Comparison of ENCODE assay signal across 12 cellular contexts in the genomic region with DNA sequence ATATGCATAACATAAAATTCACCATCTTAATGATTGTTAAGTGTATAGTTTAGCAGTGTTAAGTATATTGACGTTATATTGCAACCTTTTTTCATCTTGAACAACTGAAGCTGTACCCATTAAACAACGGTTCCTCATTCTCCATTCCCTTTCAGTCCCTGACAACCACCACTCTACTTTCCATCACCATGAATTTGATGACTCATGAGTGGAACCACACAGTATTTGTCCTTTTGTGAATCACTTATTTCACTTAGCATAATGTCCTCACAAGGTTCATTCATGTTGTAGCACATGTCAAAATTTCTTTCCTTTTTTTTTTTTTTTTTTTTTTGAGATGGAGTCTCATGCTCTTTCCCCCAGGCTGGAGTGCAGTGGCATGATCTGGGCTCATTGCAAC. TPM values are rescaled to one million over a fixed set of nuclear protein-coding genes. Genes with fewer than 3 reads are reported as not detected.
DNase-seq lines count a peak whose midpoint lies in the region; ATAC-seq, FAIRE-seq and TF ChIP-seq lines count a peak whose summit lies in the region.
"Had no signal": no experiment of that assay in that cellular context is flagged by ENCODE, and none has a peak within 500 bp of the region (broad histone marks: within the 10 kb centered on the region; RNA-seq: fewer than 3 reads in every experiment).

No MANE protein-coding gene starts in this region.

- no peaks in the 10 kb centered on the region for H3K36me3 Mint-ChIP-seq in activated T-cell treated with anti-CD3 and anti-CD28 coated beads, Interleukin-2, amount 50 U/mL, for 72 hours (ENCODE audit: insufficient read depth in 2 of 2)

- no peaks in the 10 kb centered on the region for H3K9me3 Mint-ChIP-seq in activated T-cell treated with anti-CD3 and anti-CD28 coated beads, Interleukin-2, amount 50 U/mL, for 72 hours
- H3K9me3 Mint-ChIP-seq: activated naive CD4-positive, alpha-beta T cell treated with anti-CD3 and anti-CD28 coated beads for 36 hours had no signal

- H3K4me1 Mint-ChIP-seq in activated T-cell treated with anti-CD3 and anti-CD28 coated beads, Interleukin-2, amount 50 U/mL, for 72 hours (ENCODE audit: low read depth), result peaks cover 47% of the 10 kb centered on the region

- no peak for TF ChIP-seq CTCF in epithelial cell of esophagus (IDR thresholded peaks at IDR 0.05; ENCODE audit: insufficient read depth, low read depth, low read length, missing control alignments)

- no peak for DNase-seq in activated T-cell treated with anti-CD3 and anti-CD28 coated beads, Interleukin-2, amount 50 U/mL, for 72 hours
- DNase-seq in activated T-cell treated with anti-CD3 and anti-CD28 coated beads, Interleukin-2, amount 50 U/mL, for 48 hours, result no peak
- peak; percentile 91 for DNase-seq in RCC 7860 (ENCODE audit: low spot score)
- DNase-seq in epithelial cell of esophagus (ENCODE audit: low read depth), result peak; percentile 79
- DNase-seq in stimulated activated naive CD8-positive, alpha-beta T cell treated with anti-CD3 and anti-CD28 coated beads, Interleukin-15, Interleukin-2, amounts not matched to agents 100 U/mL and 50 U/mL, for 24 hours, result no peak
- no peak for DNase-seq in Right ventricle myocardium superior
- DNase-seq in OCI-M2 (lab: John Stamatoyannopoulos, UW; ENCODE audit: unreplicated experiment), result no peak
- DNase-seq: activated naive CD4-positive, alpha-beta T cell treated with anti-CD3 and anti-CD28 coated beads for 36 hours; NCI-H1436; NCI-H82 had no signal

- intact Hi-C loops in Right ventricle myocardium superior (cut with DNase I), result no loop called here

- ATAC-seq in activated T-cell treated with anti-CD3 and anti-CD28 coated beads, Interleukin-2, amount 50 U/mL, for 72 hours (replicated peaks in 1 of 2), result peak; percentile 78 to 84
- peak; percentile 79 for ATAC-seq in stimulated activated naive CD8-positive, alpha-beta T cell treated with anti-CD3 and anti-CD28 coated beads, Interleukin-15, Interleukin-2, amounts not matched to agents 100 U/mL and 50 U/mL, for 24 hours
- ATAC-seq in Right ventricle myocardium superior (ENCODE audit: poor library complexity) (no peak), GM21576 (IDR thresholded peaks at IDR 0.05; ENCODE audit: unreplicated experiment) (no peak)

- no peak overlapping the region for H3K4me3 Mint-ChIP-seq in activated T-cell treated with anti-CD3 and anti-CD28 coated beads, Interleukin-2, amount 50 U/mL, for 72 hours
- H3K4me3 Mint-ChIP-seq: activated naive CD4-positive, alpha-beta T cell treated with anti-CD3 and anti-CD28 coated beads for 36 hours; B cell had no signal

- FAIRE-seq in RCC 7860 (lab: Jason Lieb, UNC), result peak; percentile 95

- no peak overlapping the region for H3K4me3 ChIP-seq in epithelial cell of esophagus (ENCODE audit: low read length)

- no peak overlapping the region for H3K27ac Mint-ChIP-seq in activated T-cell treated with anti-CD3 and anti-CD28 coated beads, Interleukin-2, amount 50 U/mL, for 72 hours
- H3K27ac Mint-ChIP-seq: activated naive CD4-positive, alpha-beta T cell treated with anti-CD3 and anti-CD28 coated beads for 36 hours; B cell had no signal

- H3K27me3 Mint-ChIP-seq in activated T-cell treated with anti-CD3 and anti-CD28 coated beads, Interleukin-2, amount 50 U/mL, for 72 hours (ENCODE audit: low read depth), result peaks cover 14% of the 10 kb centered on the region

RNA-seq across cellular contexts. Expression of gene HOXB1, which starts 46.0 kb away (rescaled TPM):
- total RNA-seq in activated T-cell treated with anti-CD3 and anti-CD28 coated beads, Interleukin-2, amount 50 U/mL, for 72 hours, result not detected
- not detected for total RNA-seq in Right ventricle myocardium superior
- total RNA-seq: activated naive CD4-positive, alpha-beta T cell treated with anti-CD3 and anti-CD28 coated beads for 36 hours; B cell had no signal

RNA-seq across cellular contexts. Expression of gene SKAP1, which starts 54.8 kb away (rescaled TPM):
- 100 to 1,000 TPM in 1 of 2 donors, 10 to 100 TPM in 1; 96.6 to 108 TPM for total RNA-seq in activated T-cell treated with anti-CD3 and anti-CD28 coated beads, Interleukin-2, amount 50 U/mL, for 72 hours
- total RNA-seq in Right ventricle myocardium superior, result 0.70 TPM

Comparison
In these comparisons a context has a peak if more than half of its experiments do, and no peak if none do; other contexts are left out.
1. ATAC-seq: peak in activated T-cell treated with anti-CD3 and anti-CD28 coated beads, Interleukin-2, amount 50 U/mL, for 72 hours (2 of 2) and stimulated activated naive CD8-positive, alpha-beta T cell treated with anti-CD3 and anti-CD28 coated beads, Interleukin-15, Interleukin-2, amounts not matched to agents 100 U/mL and 50 U/mL, for 24 hours (single experiment); none in Right ventricle myocardium superior (single experiment) and GM21576 (single experiment).
2. DNase-seq: peak in RCC 7860 (single experiment) and epithelial cell of esophagus (single experiment); none in activated T-cell treated with anti-CD3 and anti-CD28 coated beads, Interleukin-2, amount 50 U/mL, for 72 hours (0 of 2), activated T-cell treated with anti-CD3 and anti-CD28 coated beads, Interleukin-2, amount 50 U/mL, for 48 hours (0 of 2), stimulated activated naive CD8-positive, alpha-beta T cell treated with anti-CD3 and anti-CD28 coated beads, Interleukin-15, Interleukin-2, amounts not matched to agents 100 U/mL and 50 U/mL, for 24 hours (single experiment), Right ventricle myocardium superior (single experiment) and OCI-M2 (single experiment).
3. RNA of gene SKAP1, which starts 54.8 kb away (total RNA-seq): 96.6 to 108 TPM in activated T-cell treated with anti-CD3 and anti-CD28 coated beads, Interleukin-2, amount 50 U/mL, for 72 hours; 0.70 TPM in Right ventricle myocardium superior (single experiment); every median in the first group is over 10 times any median in the second.